37 cellular contexts compared by ENCODE assay signal in the genomic region with DNA sequence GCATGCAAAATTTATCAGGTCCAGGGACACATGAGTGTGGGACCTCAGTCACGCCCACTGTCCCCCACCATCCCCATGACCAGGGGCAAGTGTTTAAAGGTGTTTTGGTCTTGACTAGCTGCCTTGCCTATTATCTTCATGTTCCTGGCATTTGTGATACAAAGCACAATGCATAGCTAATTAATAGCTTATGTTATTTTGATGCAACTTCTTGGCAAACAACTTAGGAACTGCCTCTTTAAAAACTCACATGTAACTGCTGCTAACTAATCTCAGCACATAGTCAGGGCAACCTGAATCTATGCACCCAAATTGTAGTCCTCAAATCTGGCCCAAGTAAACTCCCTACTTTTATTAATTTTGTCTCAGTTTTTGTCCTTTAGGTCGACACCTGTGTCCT. TPM values are rescaled to one million over a fixed set of nuclear protein-coding genes. Genes with fewer than 3 reads are reported as not detected.
"Had no signal": no experiment of that assay in that cellular context is flagged by ENCODE, and none has a peak within 500 bp of the region (broad histone marks: within the 10 kb centered on the region; RNA-seq: fewer than 3 reads in every experiment).

No MANE protein-coding gene starts in this region.

- H3K27me3 Mint-ChIP-seq: activated B cell treated with CpG ODN at 0.5 μM for 24 hours; activated CD8-positive, alpha-beta memory T cell treated with anti-CD3 and anti-CD28 coated beads, Interleukin-2, amount 10 ng/mL, durations not matched to agents 7 days and 5 days; stimulated activated naive B cell treated with anti-CD40 and anti-IgM and Interleukin-4, amounts not matched to agents 10 μg/mL and 1 μg/mL and 100 μg/mL, for 72 hours had no signal

- H3K4me1 ChIP-seq: gastroesophageal sphincter had no signal

- H3K9me3 Mint-ChIP-seq: activated B cell treated with CpG ODN at 0.5 μM for 24 hours; activated naive CD4-positive, alpha-beta T cell treated with anti-CD3 and anti-CD28 coated beads for 36 hours; activated naive CD8-positive, alpha-beta T cell treated with anti-CD3 and anti-CD28 coated beads, Interleukin-2, amount 10 ng/mL, durations not matched to agents 7 days and 5 days; naive B cell; nephron progenitor cell; stimulated activated naive B cell treated with anti-CD40 and anti-IgM and Interleukin-4, amounts not matched to agents 10 μg/mL and 1 μg/mL and 100 μg/mL, for 72 hours; T-helper 2 cell treated with Interferon-gamma antibody and Interleukin-4, amounts not matched to agents 5 μg/mL and 100 μg/mL, for 36 hours had no signal

- H3K36me3 Mint-ChIP-seq: activated CD8-positive, alpha-beta memory T cell treated with anti-CD3 and anti-CD28 coated beads, Interleukin-2, amount 10 ng/mL, durations not matched to agents 7 days and 5 days; activated naive CD8-positive, alpha-beta T cell treated with anti-CD3 and anti-CD28 coated beads, Interleukin-2, amount 10 ng/mL, durations not matched to agents 7 days and 5 days; naive B cell; stimulated activated naive B cell treated with anti-CD40 and anti-IgM and Interleukin-4, amounts not matched to agents 10 μg/mL and 1 μg/mL and 100 μg/mL, for 72 hours had no signal

- H3K4me3 ChIP-seq: esophagus squamous epithelium, gastroesophageal sphincter, ovary, skin epidermis, stomach, suprapubic skin, tibial artery, upper lobe of right lung had no signal

- H3K27ac ChIP-seq: brain microvascular endothelial cell, esophagus squamous epithelium, gastroesophageal sphincter, neutrophil, ovary, skin epidermis, stomach, suprapubic skin, tibial artery, upper lobe of right lung had no signal

- H3K4me1 Mint-ChIP-seq: activated B cell treated with CpG ODN at 0.5 μM for 24 hours; naive B cell; stimulated activated naive B cell treated with anti-CD40 and anti-IgM and Interleukin-4, amounts not matched to agents 10 μg/mL and 1 μg/mL and 100 μg/mL, for 72 hours had no signal

- H3K9me3 ChIP-seq: esophagus squamous epithelium, gastroesophageal sphincter, neutrophil, ovary, stomach, suprapubic skin, tibial artery, upper lobe of right lung had no signal

- ATAC-seq: gastroesophageal sphincter, left cardiac atrium, sciatic nerve, upper lobe of right lung had no signal

- H3K27ac Mint-ChIP-seq: activated B cell treated with CpG ODN at 0.5 μM for 24 hours; activated CD8-positive, alpha-beta memory T cell treated with anti-CD3 and anti-CD28 coated beads, Interleukin-2, amount 10 ng/mL, durations not matched to agents 7 days and 5 days; activated CD8-positive, alpha-beta T cell treated with anti-CD3 and anti-CD28 coated beads, Interleukin-2, amount 10 ng/mL, durations not matched to agents 7 days and 5 days; activated naive CD4-positive, alpha-beta T cell treated with anti-CD3 and anti-CD28 coated beads for 36 hours; activated naive CD8-positive, alpha-beta T cell treated with anti-CD3 and anti-CD28 coated beads, Interleukin-2, amount 10 ng/mL, durations not matched to agents 7 days and 5 days; naive B cell; T-helper 2 cell treated with Interferon-gamma antibody and Interleukin-4, amounts not matched to agents 5 μg/mL and 100 μg/mL, for 36 hours had no signal

- H3K36me3 ChIP-seq: brain microvascular endothelial cell, esophagus squamous epithelium, gastroesophageal sphincter, neutrophil, ovary, stomach, suprapubic skin, tibial artery, upper lobe of right lung had no signal

- H3K4me3 Mint-ChIP-seq: activated B cell treated with CpG ODN at 0.5 μM for 24 hours; activated CD8-positive, alpha-beta memory T cell treated with anti-CD3 and anti-CD28 coated beads, Interleukin-2, amount 10 ng/mL, durations not matched to agents 7 days and 5 days; activated CD8-positive, alpha-beta T cell treated with anti-CD3 and anti-CD28 coated beads, Interleukin-2, amount 10 ng/mL, durations not matched to agents 7 days and 5 days; activated naive CD4-positive, alpha-beta T cell treated with anti-CD3 and anti-CD28 coated beads for 36 hours; activated naive CD8-positive, alpha-beta T cell treated with anti-CD3 and anti-CD28 coated beads, Interleukin-2, amount 10 ng/mL, durations not matched to agents 7 days and 5 days; naive B cell; nephron progenitor cell; stimulated activated naive B cell treated with anti-CD40 and anti-IgM and Interleukin-4, amounts not matched to agents 10 μg/mL and 1 μg/mL and 100 μg/mL, for 72 hours; T-helper 2 cell treated with Interferon-gamma antibody and Interleukin-4, amounts not matched to agents 5 μg/mL and 100 μg/mL, for 36 hours had no signal

- H3K27me3 ChIP-seq: brain microvascular endothelial cell, esophagus squamous epithelium, gastroesophageal sphincter, neutrophil, ovary, stomach, suprapubic skin, tibial artery, upper lobe of right lung had no signal

- DNase-seq: activated B cell treated with CpG ODN at 0.5 μM for 24 hours; activated CD4-positive, alpha-beta T cell treated with anti-CD3 and anti-CD28 coated beads, Interleukin-2, amount 50 U/mL, for 1 hour; activated CD8-positive, alpha-beta T cell treated with anti-CD3 and anti-CD28 coated beads, Interleukin-2, amount 10 ng/mL, durations not matched to agents 7 days and 5 days; activated effector memory CD4-positive, alpha-beta T cell treated with anti-CD3 and anti-CD28 coated beads, Interleukin-2, amount 50 U/mL, for 16 hours; activated naive CD8-positive, alpha-beta T cell treated with anti-CD3 and anti-CD28 coated beads, Interleukin-2, amount 10 ng/mL, durations not matched to agents 7 days and 5 days; amniotic stem cell; caudate nucleus; effector CD8-positive, alpha-beta T cell; esophagus squamous epithelium; head of caudate nucleus; hippocampal formation; left cardiac atrium; naive B cell; nephron progenitor cell; ovary; retina; stimulated activated CD4-positive, alpha-beta T cell treated with anti-CD3 and anti-CD28 coated beads, Interleukin-4, amount 100 ng/mL, for 24 hours; stomach; T-helper 1 cell; tibial artery; upper lobe of right lung had no signal

RNA-seq across cellular contexts. Expression of gene OR6J1, which starts 7.4 kb away (rescaled TPM):
- total RNA-seq: activated B cell treated with CpG ODN at 0.5 μM for 24 hours; activated CD8-positive, alpha-beta memory T cell treated with anti-CD3 and anti-CD28 coated beads, Interleukin-2, amount 10 ng/mL, durations not matched to agents 7 days and 5 days; activated CD8-positive, alpha-beta T cell treated with anti-CD3 and anti-CD28 coated beads, Interleukin-2, amount 10 ng/mL, durations not matched to agents 7 days and 5 days; activated naive CD4-positive, alpha-beta T cell treated with anti-CD3 and anti-CD28 coated beads for 36 hours; activated naive CD8-positive, alpha-beta T cell treated with anti-CD3 and anti-CD28 coated beads, Interleukin-2, amount 10 ng/mL, durations not matched to agents 7 days and 5 days; astrocyte; dermis microvascular lymphatic vessel endothelial cell; esophagus squamous epithelium; fibroblast of villous mesenchyme; left cardiac atrium; liver; mammary epithelial cell; progenitor cell of endocrine pancreas; sciatic nerve; stomach; suprapubic skin; upper lobe of right lung had no signal
